In genomic region chr12:47075192-47076084, GRCh38 we compare ENCODE assay signal across 18 cellular contexts.
"Had no signal": no experiment of that assay in that cellular context is flagged by ENCODE, and none has a peak within 500 bp of the region (broad histone marks: within the 10 kb centered on the region; RNA-seq: fewer than 3 reads in every experiment).

No MANE protein-coding gene starts in this region.

- H3K9me3 ChIP-seq: heart left ventricle, thyroid gland, vagina had no signal

- DNase-seq: activated naive CD4-positive, alpha-beta T cell treated with anti-CD3 and anti-CD28 coated beads for 36 hours; amniotic stem cell; cerebellar nuclear complex; dermis blood vessel endothelial cell; foreskin melanocyte; heart left ventricle; midbrain; naive B cell; stimulated activated CD4-positive, alpha-beta T cell treated with anti-CD3 and anti-CD28 coated beads, Interleukin-15, amount 100 ng/mL, for 24 hours; stimulated activated CD4-positive, alpha-beta T cell treated with anti-CD3 and anti-CD28 coated beads, Interleukin-4, amount 100 ng/mL, for 1 hour; stimulated activated naive B cell treated with anti-CD40 and anti-IgM and Interleukin-4, amounts not matched to agents 10 μg/mL and 1 μg/mL and 100 μg/mL, for 72 hours; SW 1271; thyroid gland had no signal

- ATAC-seq: activated CD4-positive, CD25-positive, alpha-beta regulatory T cell treated with anti-CD3 and anti-CD28 coated beads, Interleukin-2, amount 50 U/mL, for 24 hours; heart left ventricle; stimulated activated naive B cell treated with anti-CD40 and anti-IgM and Interleukin-4, amounts not matched to agents 10 μg/mL and 1 μg/mL and 100 μg/mL, for 72 hours had no signal

- H3K79me2 ChIP-seq: parathyroid adenoma had no signal

- H3K36me3 ChIP-seq: heart left ventricle, neural progenitor cell, thyroid gland, vagina had no signal

- H3K27me3 ChIP-seq: thyroid gland, vagina had no signal

- H3K4me3 ChIP-seq: heart left ventricle, lung, neural progenitor cell, thyroid gland, vagina had no signal

- H3K4me2 ChIP-seq: neural progenitor cell had no signal

- H2AFZ ChIP-seq: neural progenitor cell, parathyroid adenoma had no signal

- H3K9ac ChIP-seq: neural progenitor cell, parathyroid adenoma had no signal

- H3K27ac ChIP-seq: neural progenitor cell, parathyroid adenoma, thyroid gland, vagina had no signal
